ENCODE assay signal across 8 cellular contexts in genomic region chrX:46573331-46573895, GRCh38. TPM values are rescaled to one million over a fixed set of nuclear protein-coding genes. Genes with fewer than 3 reads are reported as not detected.
A peak's percentile ranks its signal among the peaks of the same experiment; 100 is the strongest.
DNase-seq lines count a peak whose midpoint lies in the region; ATAC-seq and TF ChIP-seq lines count a peak whose summit lies in the region.

A gene with protein sequence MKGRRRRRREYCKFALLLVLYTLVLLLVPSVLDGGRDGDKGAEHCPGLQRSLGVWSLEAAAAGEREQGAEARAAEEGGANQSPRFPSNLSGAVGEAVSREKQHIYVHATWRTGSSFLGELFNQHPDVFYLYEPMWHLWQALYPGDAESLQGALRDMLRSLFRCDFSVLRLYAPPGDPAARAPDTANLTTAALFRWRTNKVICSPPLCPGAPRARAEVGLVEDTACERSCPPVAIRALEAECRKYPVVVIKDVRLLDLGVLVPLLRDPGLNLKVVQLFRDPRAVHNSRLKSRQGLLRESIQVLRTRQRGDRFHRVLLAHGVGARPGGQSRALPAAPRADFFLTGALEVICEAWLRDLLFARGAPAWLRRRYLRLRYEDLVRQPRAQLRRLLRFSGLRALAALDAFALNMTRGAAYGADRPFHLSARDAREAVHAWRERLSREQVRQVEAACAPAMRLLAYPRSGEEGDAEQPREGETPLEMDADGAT (plus strand): TSS chrX:46573765. CDS start chrX:46573932, 167 bp downstream.

- H3K27ac ChIP-seq in SJCRH30: peak within 1 kb of the TSS; percentile 38; the same call in 1 of the 2 replicates
- peak within 1 kb of the TSS; percentile 45 for H3K27ac ChIP-seq in neutrophil
- peak within 1 kb of the TSS; percentile 66 for H3K27ac ChIP-seq in vagina

- peak in 1 of 2 donors; percentile 57 for TF ChIP-seq POLR2A in vagina (IDR thresholded peaks at IDR 0.05)

- H3K36me3 ChIP-seq in SJCRH30: no peaks in the 10 kb centered on the region
- no peaks in the 10 kb centered on the region for H3K36me3 ChIP-seq in neutrophil
- H3K36me3 ChIP-seq in vagina: no peaks in the 10 kb centered on the region

- H3K9me3 ChIP-seq in SJCRH30 (replicated peaks) (no peaks in the 10 kb centered on the region), neutrophil (no peaks in the 10 kb centered on the region), vagina (no peaks in the 10 kb centered on the region)

- TF ChIP-seq CTCF in neutrophil (IDR thresholded peaks at IDR 0.05) (no peak), vagina (IDR thresholded peaks at IDR 0.05) (peak in 1 of 3 experiments; percentile 11)

- DNase-seq in DMS153 (lab: John Stamatoyannopoulos, UW): peak; percentile 21
- DNase-seq in Kasumi-1 (lab: John Stamatoyannopoulos, UW): peak; percentile 67 to 72
- peak; percentile 69 to 75 for DNase-seq in SJCRH30
- peak; percentile 55 for DNase-seq in activated naive CD4-positive, alpha-beta T cell treated with anti-CD3 and anti-CD28 coated beads, Interleukin-2, amount 50 U/mL, for 16 hours
- DNase-seq in germinal center (ENCODE audit: low spot score): peak; percentile 49
- DNase-seq in vagina (ENCODE audit: extremely low spot score in 2 of 2): no peak

- no peaks in the 10 kb centered on the region for H3K4me1 ChIP-seq in SJCRH30
- peaks cover 25 to 35% of the 10 kb centered on the region in 2 experiments for H3K4me1 ChIP-seq in neutrophil (ENCODE audit: control insufficient read depth in 1 of 2, insufficient read depth in 1 of 2, low read depth in 1 of 2, low read length in 1 of 2)
- no peaks in the 10 kb centered on the region for H3K4me1 ChIP-seq in vagina

- peak; percentile 55 for ATAC-seq in GM21723 (IDR thresholded peaks at IDR 0.05; ENCODE audit: unreplicated experiment)

- intact Hi-C loops in vagina (cut with DNase I): no loop called here

- H3K4me3 ChIP-seq in SJCRH30 (peak within 1 kb of the TSS; percentile 71), neutrophil (ENCODE audit: low read depth in 1 of 2, low read length in 1 of 2) (peak within 1 kb of the TSS; percentile 71 to 76), vagina (peak within 1 kb of the TSS; percentile 57 to 63)

- H3K27me3 ChIP-seq in SJCRH30: no peaks in the 10 kb centered on the region
- peaks cover 20% of the 10 kb centered on the region for H3K27me3 ChIP-seq in neutrophil
- H3K27me3 ChIP-seq in vagina: no peaks in the 10 kb centered on the region

RNA-seq across cellular contexts. Expression of the gene that starts here (rescaled TPM):
- 3.4 and 3.6 TPM in 2 replicates for total RNA-seq in SJCRH30 (2014; rRNA removed; shearing (Covaris generic))
- total RNA-seq in vagina: 20.6 TPM

Comparison
In these comparisons a context has a peak if more than half of its experiments do, and no peak if none do; other contexts are left out.
1. DNase-seq: peak in DMS153 (single experiment), Kasumi-1 (2 of 2), SJCRH30 (2 of 2), activated naive CD4-positive, alpha-beta T cell treated with anti-CD3 and anti-CD28 coated beads, Interleukin-2, amount 50 U/mL, for 16 hours (single experiment) and germinal center (single experiment); none in vagina (0 of 2).
2. Peak in every context shown above with its lines, with median percentiles within 50 percentile points of each other: H3K27ac ChIP-seq and H3K4me3 ChIP-seq.